Comparison of ENCODE assay signal across 20 cellular contexts in genomic region chr3:171201825-171202224, GRCh38.
A peak's percentile ranks its signal among the peaks of the same experiment; 100 is the strongest.
DNase-seq lines count a peak whose midpoint lies in the region; ATAC-seq and TF ChIP-seq lines count a peak whose summit lies in the region.
"Had no signal": no experiment of that assay in that cellular context is flagged by ENCODE, and none has a peak within 500 bp of the region (broad histone marks: within the 10 kb centered on the region; RNA-seq: fewer than 3 reads in every experiment).

No MANE protein-coding gene starts in this region.

- WGBS in psoas muscle, 3 donors, result 25 to 35% (median 28%) methylated on average over 6 of the region's 6 CpGs

- H3K9me3 ChIP-seq in HEK293 (ENCODE audit: control insufficient read depth, insufficient read depth, low read depth, low read length) (no peaks in the 10 kb centered on the region), left ventricle myocardium inferior (replicated peaks) (no peaks in the 10 kb centered on the region), psoas muscle (no peaks in the 10 kb centered on the region)
- H3K9me3 ChIP-seq: BE2C; BLaER1 treated with 17β-estradiol and CSF1 and Interleukin-3, amounts not matched to agents 10 nM and 100 nM; HAP-1 had no signal

- CTCF ChIA-PET in HEK293 (lab: Yijun Ruan, JAX), result no interaction called here

- H3K27ac ChIP-seq in HEK293 (ENCODE audit: extremely low read depth, low read depth, low read length) (no peak overlapping the region), HL-60 (replicated peaks) (0 out of 2 replicates have a peak overlapping the region, but pooled peaks have one; percentile 46), left ventricle myocardium inferior (replicated peaks) (peak overlapping the region; percentile 23), psoas muscle (peak overlapping the region; percentile 54)
- H3K27ac ChIP-seq: BLaER1 treated with 17β-estradiol and CSF1 and Interleukin-3, amounts not matched to agents 10 nM and 100 nM had no signal

- TF ChIP-seq CTCF in HEK293 (tag by site-specific recombination; IDR thresholded peaks at IDR 0.05) (no peak), HL-60 (IDR thresholded peaks at IDR 0.05; ENCODE audit: insufficient read depth, low read length) (no peak), left ventricle myocardium inferior (IDR thresholded peaks at IDR 0.05; ENCODE audit: borderline replicate concordance) (no peak), psoas muscle (IDR thresholded peaks at IDR 0.05) (no peak)

- intact Hi-C loops in left ventricle myocardium inferior (cut with micrococcal nuclease), result no loop called here
- intact Hi-C loops in psoas muscle (cut with DNase I), result loop anchor here in 1 of 2 donors (5.0 kb wide), 1 partner anchor 55 kb away; no protein-coding TSS in a partner anchor

- H3K4me1 ChIP-seq in HEK293 (ENCODE audit: control insufficient read depth, insufficient read depth, low read length) (peaks cover 4% of the 10 kb centered on the region; the same call in 1 of the 2 replicates), left ventricle myocardium inferior (peaks cover 46% of the 10 kb centered on the region), psoas muscle (peaks cover 46% of the 10 kb centered on the region)
- H3K4me1 ChIP-seq: BLaER1 treated with 17β-estradiol and CSF1 and Interleukin-3, amounts not matched to agents 10 nM and 100 nM; HAP-1 had no signal

- POLR2A ChIA-PET in HEK293 (lab: Yijun Ruan, JAX), result no interaction called here

- ATAC-seq in psoas muscle, result peak; percentile 53 to 76 (median 74)
- ATAC-seq: GM12878 had no signal

- no peak for DNase-seq in HL-60 (ENCODE audit: low read depth in 1 of 2, low spot score in 1 of 2)
- no peak for DNase-seq in left ventricle myocardium inferior
- DNase-seq in psoas muscle, result no peak
- no peak for DNase-seq in 8988T
- DNase-seq in ureter (ENCODE audit: low spot score), result no peak
- no peak for DNase-seq in SHP77 treated with DMSO at 0.1 percent for 48 hours (lab: John Stamatoyannopoulos, UW)
- DNase-seq in NCI-H82 treated with DMSO at 0.1 percent for 48 hours (lab: John Stamatoyannopoulos, UW; ENCODE audit: unreplicated experiment), result no peak
- DNase-seq: AML-193; BE2C; CD4-positive, alpha-beta T cell; CD8-positive, alpha-beta memory T cell; DMS 273 treated with DMSO at 0.1 percent for 48 hours; DMS79; EL; GDM1; GOT3 had no signal

- H3K36me3 ChIP-seq in HEK293 (ENCODE audit: control insufficient read depth in 2 of 2, insufficient read depth in 1 of 2, low read length in 2 of 2) (no peaks in the 10 kb centered on the region), left ventricle myocardium inferior (no peaks in the 10 kb centered on the region), psoas muscle (ENCODE audit: insufficient read depth in 1 of 2, low read depth in 1 of 2) (peaks cover 0 to 6% of the 10 kb centered on the region in 2 donors)
- H3K36me3 ChIP-seq: BE2C; BLaER1 treated with 17β-estradiol and CSF1 and Interleukin-3, amounts not matched to agents 10 nM and 100 nM; HAP-1 had no signal

- H3K4me3 ChIP-seq in HEK293 (ENCODE audit: low read depth, low read length) (no peak overlapping the region), HL-60 (replicated peaks; ENCODE audit: insufficient read depth, low read length) (no peak overlapping the region), left ventricle myocardium inferior (no peak overlapping the region), psoas muscle (peak overlapping the region; percentile 8)
- H3K4me3 ChIP-seq: BLaER1 treated with 17β-estradiol and CSF1 and Interleukin-3, amounts not matched to agents 10 nM and 100 nM; GM12878; HAP-1 had no signal

- H3K27me3 ChIP-seq in HL-60 (ENCODE audit: insufficient read depth, poor library complexity, severe bottlenecking) (no peaks in the 10 kb centered on the region), left ventricle myocardium inferior (ENCODE audit: low read depth) (no peaks in the 10 kb centered on the region), psoas muscle (ENCODE audit: insufficient read depth in 3 of 3, low read length in 2 of 3) (no peaks in the 10 kb centered on the region)
- H3K27me3 ChIP-seq: BE2C; BLaER1 treated with 17β-estradiol and CSF1 and Interleukin-3, amounts not matched to agents 10 nM and 100 nM had no signal

TF ChIP-seq in HEK293, 187 proteins besides CTCF, POLR2A, EP300 and RAD21:
- TF ChIP-seq ZNF692 (tag by site-specific recombination; IDR thresholded peaks at IDR 0.05) (no peak), ZNF248 (tag by site-specific recombination; IDR thresholded peaks at IDR 0.05) (no peak), ZNF600 (tag by site-specific recombination; IDR thresholded peaks at IDR 0.05) (0 out of 2 replicates have a peak, but pooled peaks have one; percentile 27)
